In the genomic region with DNA sequence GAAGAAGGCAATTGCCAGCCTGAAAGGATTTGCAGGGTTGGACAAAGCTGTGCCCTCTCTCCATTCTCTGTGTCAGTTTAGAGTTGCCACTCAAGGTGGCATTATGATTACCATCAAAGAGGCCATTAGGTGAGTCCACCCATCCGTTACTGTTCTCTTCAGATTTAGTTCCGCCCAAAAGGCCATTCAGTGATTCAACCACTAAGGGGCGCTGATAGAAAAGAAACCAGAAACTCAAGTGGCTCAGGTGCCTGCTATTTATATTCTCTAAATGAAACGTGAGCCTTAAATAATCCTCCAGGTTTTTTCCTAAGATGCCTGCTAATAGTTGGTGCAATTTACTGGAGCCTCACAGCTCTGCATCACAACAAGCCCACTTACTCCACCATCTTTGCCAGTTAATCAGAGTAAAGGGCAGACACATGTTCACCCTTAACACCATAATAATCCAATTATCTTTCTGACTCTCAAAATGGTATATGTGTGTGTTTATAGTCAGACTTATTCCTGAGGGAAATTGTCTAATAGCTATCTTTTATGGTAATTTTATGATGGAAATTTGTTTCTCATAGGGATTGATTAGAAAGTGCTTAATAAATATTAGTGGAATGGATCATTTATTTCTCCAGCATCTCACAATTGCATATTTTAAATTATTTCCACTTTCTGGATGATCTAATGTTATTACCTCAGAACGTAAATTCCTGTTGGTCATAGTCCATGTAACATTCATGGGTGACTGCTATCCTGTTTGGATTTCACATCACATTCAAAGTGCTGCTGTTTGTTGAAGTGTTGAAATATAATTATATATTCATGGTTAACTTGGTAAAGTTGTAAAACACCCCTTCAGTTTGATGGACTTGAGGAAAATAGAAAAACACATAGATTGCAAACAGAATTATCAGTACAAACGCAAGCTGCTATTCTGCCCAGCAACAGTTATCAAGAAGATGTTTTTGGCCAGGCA, we compare ENCODE assay signal across 8 cellular contexts. TPM values are rescaled to one million over a fixed set of nuclear protein-coding genes. Genes with fewer than 3 reads are reported as not detected.
DNase-seq lines count a peak whose midpoint lies in the region; ATAC-seq and TF ChIP-seq lines count a peak whose summit lies in the region.

No MANE protein-coding gene starts in this region.

- DNase-seq in GF-D8 (lab: John Stamatoyannopoulos, UW) (peak; percentile 13), MM.1S (peak; percentile 41), Panc1 (ENCODE audit: low read depth, low spot score) (peak; percentile 48), epithelial cell of esophagus (ENCODE audit: low read depth) (peak; percentile 77), mucosa of gallbladder (ENCODE audit: low spot score) (peak; percentile 31)

- H3K27ac Mint-ChIP-seq in activated T-helper 17 cell treated with anti-CD3 and anti-CD28 coated beads, Interleukin-2, amount 50 U/mL, for 72 hours: no peak overlapping the region

- in situ Hi-C loops in Panc1 (cut with HindIII; ENCODE audit: low pct_unique_long_range_greater_than_20kb, low sequenced_read_pairs): no loop called here

- ATAC-seq in Panc1 (peak; percentile 71), GM21390 (IDR thresholded peaks at IDR 0.05; ENCODE audit: unreplicated experiment) (no peak), GM18858 (IDR thresholded peaks at IDR 0.05; ENCODE audit: unreplicated experiment) (no peak)
- ATAC-seq in activated T-helper 17 cell treated with anti-CD3 and anti-CD28 coated beads, Interleukin-2, amount 50 U/mL, for 72 hours (replicated peaks): no peak

- H3K4me1 Mint-ChIP-seq in activated T-helper 17 cell treated with anti-CD3 and anti-CD28 coated beads, Interleukin-2, amount 50 U/mL, for 72 hours: no peaks in the 10 kb centered on the region

- H3K9me3 ChIP-seq in MM.1S (replicated peaks; ENCODE audit: insufficient read depth, low read length) (no peaks in the 10 kb centered on the region), Panc1 (ENCODE audit: control insufficient read depth, insufficient read depth, low read depth, low read length) (no peaks in the 10 kb centered on the region)

- no peak overlapping the region for H2AFZ ChIP-seq in MM.1S (ENCODE audit: low read length)

- no peaks in the 10 kb centered on the region for H3K4me1 ChIP-seq in MM.1S (ENCODE audit: low read length)
- H3K4me1 ChIP-seq in Panc1 (ENCODE audit: control insufficient read depth, insufficient read depth, low read length): no peaks in the 10 kb centered on the region

- no peaks in the 10 kb centered on the region for H3F3A ChIP-seq in MM.1S (ENCODE audit: insufficient read depth, low read length)

- no peaks in the 10 kb centered on the region for H3K27me3 Mint-ChIP-seq in activated T-helper 17 cell treated with anti-CD3 and anti-CD28 coated beads, Interleukin-2, amount 50 U/mL, for 72 hours

- POLR2A ChIA-PET in Panc1 (lab: Charles Lee): interaction anchor here (0.6 to 0.7 kb wide), 2 partner anchors 56 to 367 kb away, joined by 6 to 11 read pairs; no protein-coding TSS in a partner anchor

- no peak overlapping the region for H3K4me2 ChIP-seq in MM.1S (ENCODE audit: low read depth, low read length)

- H3K9me3 Mint-ChIP-seq in activated T-helper 17 cell treated with anti-CD3 and anti-CD28 coated beads, Interleukin-2, amount 50 U/mL, for 72 hours: no peaks in the 10 kb centered on the region

- no peaks in the 10 kb centered on the region for H3K79me2 ChIP-seq in MM.1S (ENCODE audit: low read length)

- H4K20me1 ChIP-seq in MM.1S (ENCODE audit: insufficient read depth, low read length): no peaks in the 10 kb centered on the region

- no peak overlapping the region for H3K27ac ChIP-seq in MM.1S (ENCODE audit: low read length)
- no peak overlapping the region for H3K27ac ChIP-seq in Panc1 (ENCODE audit: low read length)

- no TSS peak for BruUV-seq in Panc1 (replicated peaks; lab: Mats Ljungman, UMichigan)

- no peak overlapping the region for H3K4me3 Mint-ChIP-seq in activated T-helper 17 cell treated with anti-CD3 and anti-CD28 coated beads, Interleukin-2, amount 50 U/mL, for 72 hours

- intact Hi-C loops in Panc1 (cut with micrococcal nuclease; ENCODE audit: unreplicated experiment): loop anchor here (5.0 kb wide), 1 partner anchor 205 kb away; the partner anchor contains the start of gene HAS3

- no peak overlapping the region for H3K9ac ChIP-seq in MM.1S (ENCODE audit: low read length)

- H3K4me3 ChIP-seq in MM.1S (ENCODE audit: low read length) (no peak overlapping the region), Panc1 (ENCODE audit: low read depth in 2 of 2, low read length in 2 of 2) (no peak overlapping the region), epithelial cell of esophagus (ENCODE audit: low read length) (no peak overlapping the region)

- TF ChIP-seq CTCF in MM.1S (IDR thresholded peaks at IDR 0.05; ENCODE audit: low read length): peak; percentile 66
- TF ChIP-seq CTCF in Panc1 (IDR thresholded peaks at IDR 0.05): peak; percentile 70
- TF ChIP-seq CTCF in epithelial cell of esophagus (IDR thresholded peaks at IDR 0.05; ENCODE audit: insufficient read depth, low read depth, low read length, missing control alignments): peak; percentile 91

- CTCF ChIA-PET in Panc1 (lab: Charles Lee): interaction anchor here (0.5 to 0.7 kb wide), 3 partner anchors 55 to 267 kb away, joined by 9 to 17 read pairs (median 11); no protein-coding TSS in a partner anchor

- no peaks in the 10 kb centered on the region for H3K27me3 ChIP-seq in MM.1S (replicated peaks; ENCODE audit: insufficient read depth, low read length)
- no peaks in the 10 kb centered on the region for H3K27me3 ChIP-seq in Panc1 (ENCODE audit: control insufficient read depth, insufficient read depth, low read length)

- H3K36me3 Mint-ChIP-seq in activated T-helper 17 cell treated with anti-CD3 and anti-CD28 coated beads, Interleukin-2, amount 50 U/mL, for 72 hours (ENCODE audit: low read depth): peaks cover 69% of the 10 kb centered on the region

- no peaks in the 10 kb centered on the region for H3K36me3 ChIP-seq in MM.1S (replicated peaks; ENCODE audit: insufficient read depth, low read length)
- no peaks in the 10 kb centered on the region for H3K36me3 ChIP-seq in Panc1 (ENCODE audit: control insufficient read depth, insufficient read depth, low read length)

- H3K9me2 ChIP-seq in MM.1S (replicated peaks; ENCODE audit: insufficient read depth, low read length): no peaks in the 10 kb centered on the region

RNA-seq across cellular contexts. Expression of gene TANGO6, which starts 59.3 kb away (rescaled TPM):
- 11.0 TPM for total RNA-seq in Panc1 (2021; ENCODE audit: unreplicated experiment)
- polyA plus RNA-seq in Panc1 (2012; ENCODE audit: insufficient read length): 5.7 TPM
- 11.0 TPM for total RNA-seq in mucosa of gallbladder
- 10 to 100 TPM; 24.1 to 36.3 TPM for total RNA-seq in activated T-helper 17 cell treated with anti-CD3 and anti-CD28 coated beads, Interleukin-2, amount 50 U/mL, for 72 hours

Comparison
In these comparisons a context has a peak if more than half of its experiments do, and no peak if none do; other contexts are left out.
1. DNase-seq: peak in every context shown above with its lines; median percentile 77 in epithelial cell of esophagus; 48 in Panc1; 41 in MM.1S; 31 in mucosa of gallbladder; 13 in GF-D8.